Comparison of ENCODE assay signal across 28 cellular contexts in the genomic region with DNA sequence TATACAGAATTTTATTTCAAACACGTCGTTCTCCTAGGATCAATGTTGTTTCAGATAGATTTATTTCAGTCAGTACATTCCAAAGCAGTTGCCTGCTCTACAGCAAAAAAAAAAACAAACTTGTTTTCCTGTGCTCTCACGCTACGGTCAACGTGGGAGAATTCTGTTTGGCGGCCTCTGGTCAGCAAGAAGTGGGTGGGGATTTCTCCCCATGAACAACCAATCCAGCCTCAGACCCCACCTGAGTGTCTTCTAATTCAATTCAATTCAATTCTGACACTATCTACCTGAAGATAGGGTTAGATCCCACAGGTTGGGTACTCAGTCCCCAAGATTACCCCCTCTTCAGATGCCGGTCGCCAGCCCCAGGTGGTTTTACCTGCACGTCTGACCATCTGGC. TPM values are rescaled to one million over a fixed set of nuclear protein-coding genes. Genes with fewer than 3 reads are reported as not detected.
DNase-seq lines count a peak whose midpoint lies in the region; ATAC-seq and TF ChIP-seq lines count a peak whose summit lies in the region.
"Had no signal": no experiment of that assay in that cellular context is flagged by ENCODE, and none has a peak within 500 bp of the region (broad histone marks: within the 10 kb centered on the region; RNA-seq: fewer than 3 reads in every experiment).

No MANE protein-coding gene starts in this region.

- no peaks in the 10 kb centered on the region for H3K4me1 ChIP-seq in NT2/D1 (ENCODE audit: insufficient read depth, insufficient read length)
- H3K4me1 ChIP-seq: gastrocnemius medialis, lower lobe of right lung had no signal

- no peaks in the 10 kb centered on the region for H3K27me3 ChIP-seq in NT2/D1 (ENCODE audit: insufficient read depth, insufficient read length)
- H3K27me3 ChIP-seq: gastrocnemius medialis, ovary, transverse colon had no signal

- no peak for TF ChIP-seq POLR2A in erythroblast (IDR thresholded peaks at IDR 0.05; ENCODE audit: low read length)

- ATAC-seq in HG02870 (IDR thresholded peaks at IDR 0.05; ENCODE audit: unreplicated experiment) (no peak), HG02763 (IDR thresholded peaks at IDR 0.05; ENCODE audit: unreplicated experiment) (no peak)
- ATAC-seq: activated CD4-positive, alpha-beta T cell treated with anti-CD3 and anti-CD28 coated beads for 36 hours; gastrocnemius medialis; lower lobe of right lung; stimulated activated memory B cell treated with anti-CD40 and anti-IgM and Interleukin-4, amounts not matched to agents 10 μg/mL and 1 μg/mL and 100 μg/mL, for 72 hours had no signal

- H3K36me3 ChIP-seq in NT2/D1 (ENCODE audit: insufficient read depth, insufficient read length, low read length): peaks cover 24% of the 10 kb centered on the region
- H3K36me3 ChIP-seq: ovary had no signal

- H3K4me3 ChIP-seq in NT2/D1 (ENCODE audit: insufficient read length, low read depth) (peak overlapping the region; percentile 62), fibroblast of villous mesenchyme (ENCODE audit: low read depth, low read length) (no peak overlapping the region)
- H3K4me3 ChIP-seq: gastrocnemius medialis, lower lobe of right lung, ovary, skin epidermis, transverse colon had no signal

- DNase-seq in ELF-1 (ENCODE audit: low read depth, low spot score) (peak; percentile 69), NT2/D1 (ENCODE audit: low read depth, low spot score) (no peak), fibroblast of villous mesenchyme (ENCODE audit: low read depth) (peak; percentile 60), islet precursor cell (peak; percentile 62), erythroblast (lab: John Stamatoyannopoulos, UW) (no peak)
- DNase-seq in activated CD4-positive, alpha-beta T cell treated with anti-CD3 and anti-CD28 coated beads for 4 hours: no peak
- DNase-seq: activated CD4-positive, alpha-beta T cell treated with anti-CD3 and anti-CD28 coated beads for 36 hours; activated effector memory CD4-positive, alpha-beta T cell treated with anti-CD3 and anti-CD28 coated beads, Interleukin-2, amount 50 U/mL, for 16 hours; activated naive CD8-positive, alpha-beta T cell treated with anti-CD3 and anti-CD28 coated beads, Interleukin-2, amount 10 ng/mL, durations not matched to agents 7 days and 5 days; AML-193; caudate nucleus; CD4-positive, alpha-beta memory T cell; cortex of kidney; gastrocnemius medialis; hippocampal formation; kidney glomerular epithelial cell; lower lobe of right lung; NCI-H1092; NCI-H1694; NCI-H446; NCI-H748 treated with DMSO at 0.1 percent for 48 hours; ovary; SIG-M5; transverse colon had no signal

- H3K9ac ChIP-seq in NT2/D1 (ENCODE audit: insufficient read length, low read depth): peak overlapping the region; percentile 62

- TF ChIP-seq CTCF in fibroblast of villous mesenchyme (IDR thresholded peaks at IDR 0.05; ENCODE audit: insufficient read depth, low read depth, low read length): no peak

- no peaks in the 10 kb centered on the region for H3K9me3 ChIP-seq in NT2/D1 (ENCODE audit: insufficient read depth, low read length)
- H3K9me3 ChIP-seq: gastrocnemius medialis, lower lobe of right lung, ovary, transverse colon had no signal

RNA-seq across cellular contexts. Expression of a gene that starts 22.1 kb away (rescaled TPM):
- 10.6 and 12.5 TPM in 2 replicates for total RNA-seq in fibroblast of villous mesenchyme

Comparison
In these comparisons a context has a peak if more than half of its experiments do, and no peak if none do; other contexts are left out.
1. DNase-seq: peak in ELF-1 (single experiment), fibroblast of villous mesenchyme (single experiment) and islet precursor cell (single experiment); none in NT2/D1 (single experiment), erythroblast (0 of 2) and activated CD4-positive, alpha-beta T cell treated with anti-CD3 and anti-CD28 coated beads for 4 hours (0 of 2).